22 cellular contexts compared by ENCODE assay signal in genomic region chr3:102599819-102600576, GRCh38.
"Had no signal": no experiment of that assay in that cellular context is flagged by ENCODE, and none has a peak within 500 bp of the region (broad histone marks: within the 10 kb centered on the region; RNA-seq: fewer than 3 reads in every experiment).

No MANE protein-coding gene starts in this region.

- H3K27me3 Mint-ChIP-seq: activated CD4-positive, alpha-beta T cell treated with anti-CD3 and anti-CD28 coated beads, Interleukin-2, amount 10 ng/mL, durations not matched to agents 7 days and 5 days had no signal

- H3K9me3 Mint-ChIP-seq: activated CD4-positive, alpha-beta memory T cell treated with anti-CD3 and anti-CD28 coated beads for 36 hours; activated CD4-positive, alpha-beta T cell treated with anti-CD3 and anti-CD28 coated beads, Interleukin-2, amount 10 ng/mL, durations not matched to agents 7 days and 5 days; activated naive CD4-positive, alpha-beta T cell treated with anti-CD3 and anti-CD28 coated beads for 36 hours; T-cell had no signal

- H3K36me3 Mint-ChIP-seq: activated CD4-positive, alpha-beta memory T cell treated with anti-CD3 and anti-CD28 coated beads for 36 hours; activated naive CD8-positive, alpha-beta T cell; T-cell had no signal

- H3K27ac Mint-ChIP-seq: activated CD4-positive, alpha-beta memory T cell treated with anti-CD3 and anti-CD28 coated beads for 36 hours; activated CD4-positive, alpha-beta T cell treated with anti-CD3 and anti-CD28 coated beads, Interleukin-2, amount 10 ng/mL, durations not matched to agents 7 days and 5 days; activated naive CD4-positive, alpha-beta T cell treated with anti-CD3 and anti-CD28 coated beads for 36 hours; activated naive CD8-positive, alpha-beta T cell; activated T-helper 17 cell treated with anti-CD3 and anti-CD28 coated beads, Interleukin-2, amount 50 U/mL, for 72 hours; T-cell had no signal

- H3K4me3 Mint-ChIP-seq: activated CD4-positive, alpha-beta memory T cell treated with anti-CD3 and anti-CD28 coated beads for 36 hours; activated CD4-positive, alpha-beta T cell treated with anti-CD3 and anti-CD28 coated beads, Interleukin-2, amount 10 ng/mL, durations not matched to agents 7 days and 5 days; activated naive CD4-positive, alpha-beta T cell treated with anti-CD3 and anti-CD28 coated beads for 36 hours; activated naive CD8-positive, alpha-beta T cell; activated T-helper 17 cell treated with anti-CD3 and anti-CD28 coated beads, Interleukin-2, amount 50 U/mL, for 72 hours; T-cell had no signal

- ATAC-seq: activated T-helper 17 cell treated with anti-CD3 and anti-CD28 coated beads, Interleukin-2, amount 50 U/mL, for 72 hours; T-cell had no signal

- H3K27ac ChIP-seq: SK-N-MC had no signal

- DNase-seq: activated CD4-positive, alpha-beta memory T cell treated with anti-CD3 and anti-CD28 coated beads for 36 hours; activated CD4-positive, alpha-beta T cell treated with anti-CD3 and anti-CD28 coated beads, Interleukin-2, amount 10 ng/mL, durations not matched to agents 7 days and 5 days; activated CD4-positive, CD25-positive, alpha-beta regulatory T cell; activated CD8-positive, alpha-beta memory T cell treated with anti-CD3 and anti-CD28 coated beads for 24 hours; activated gamma-delta T cell; activated naive CD4-positive, alpha-beta T cell treated with anti-CD3 and anti-CD28 coated beads for 36 hours; activated T-cell treated with anti-CD3 and anti-CD28 coated beads for 4 hours; activated T-cell treated with anti-CD3 and anti-CD28 coated beads, Interleukin-2, amount 50 U/mL, for 48 hours; anterior cingulate cortex; Kasumi-1; NCI-H1048; NCI-H146; NCI-H187 treated with DMSO at 0.1 percent for 48 hours; NCI-H2081 treated with DMSO at 0.1 percent for 48 hours; NCI-H446; NCI-H524; T-cell; T-helper 2 cell; T1000 had no signal

- H3K4me1 Mint-ChIP-seq: activated CD4-positive, alpha-beta T cell treated with anti-CD3 and anti-CD28 coated beads, Interleukin-2, amount 10 ng/mL, durations not matched to agents 7 days and 5 days; activated T-helper 17 cell treated with anti-CD3 and anti-CD28 coated beads, Interleukin-2, amount 50 U/mL, for 72 hours; T-cell had no signal

- H3K4me3 ChIP-seq: SK-N-MC had no signal
